ENCODE assay signal across 8 cellular contexts in the genomic region with DNA sequence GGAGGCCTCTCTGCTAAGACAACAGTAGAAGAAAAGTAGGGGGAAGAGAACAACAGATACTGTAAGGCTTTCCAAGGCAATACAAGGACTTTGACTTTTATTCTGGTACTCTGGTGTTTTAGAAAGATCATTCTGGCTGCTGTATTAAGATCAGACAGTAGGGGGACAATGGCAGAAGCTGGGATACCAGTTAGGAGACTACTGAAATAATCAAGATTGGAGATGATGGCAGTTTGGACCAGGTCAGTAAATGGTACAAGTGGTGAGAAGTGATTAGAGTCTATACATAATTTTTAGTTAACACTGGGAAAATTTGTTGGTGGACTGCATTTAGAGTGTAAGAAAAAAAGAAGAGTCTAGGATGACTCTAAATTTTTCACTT.
DNase-seq lines count a peak whose midpoint lies in the region; ATAC-seq and TF ChIP-seq lines count a peak whose summit lies in the region.

No MANE protein-coding gene starts in this region.

- H4K20me1 ChIP-seq in GM23338 (replicated peaks; ENCODE audit: insufficient read depth) (no peaks in the 10 kb centered on the region), OCI-LY3 (ENCODE audit: insufficient read depth, low read length) (peaks cover 2% of the 10 kb centered on the region; the same call in 1 of the 2 replicates)

- H3K79me2 ChIP-seq in GM23338 (replicated peaks; ENCODE audit: insufficient read depth) (no peaks in the 10 kb centered on the region), OCI-LY3 (ENCODE audit: low read length) (no peaks in the 10 kb centered on the region)

- no peak overlapping the region for H3K4me3 ChIP-seq in GM23338
- no peak overlapping the region for H3K4me3 ChIP-seq in OCI-LY3 (ENCODE audit: low read length)

- no peaks in the 10 kb centered on the region for H3F3A ChIP-seq in GM23338 (replicated peaks; ENCODE audit: low read depth)

- H3K36me3 ChIP-seq in GM23338 (ENCODE audit: insufficient read depth) (no peaks in the 10 kb centered on the region; the same call in 1 of the 2 replicates), OCI-LY3 (replicated peaks; ENCODE audit: low read depth, low read length) (peaks cover 10% of the 10 kb centered on the region)

- no peak overlapping the region for H2AFZ ChIP-seq in GM23338
- no peak overlapping the region for H2AFZ ChIP-seq in OCI-LY3 (ENCODE audit: low read depth, low read length)

- peak; percentile 58 for ATAC-seq in GM23338
- peak; percentile 31 for ATAC-seq in esophagus mucosa
- no peak for ATAC-seq in GM21723 (IDR thresholded peaks at IDR 0.05; ENCODE audit: unreplicated experiment)

- H3K27ac ChIP-seq in GM23338 (ENCODE audit: low read depth), result no peak overlapping the region
- H3K27ac ChIP-seq in OCI-LY3 (ENCODE audit: low read length), result no peak overlapping the region

- DNase-seq in COLO829 (ENCODE audit: low spot score), result peak; percentile 24
- peak; percentile 65 for DNase-seq in GM23338 (ENCODE audit: low spot score)
- peak; percentile 13 for DNase-seq in smooth muscle cell of the brain vasculature (ENCODE audit: low read depth, low spot score)
- no peak for DNase-seq in NCI-H2196 treated with DMSO at 0.1 percent for 48 hours (lab: John Stamatoyannopoulos, UW; ENCODE audit: unreplicated experiment)
- DNase-seq in Ammon's horn (ENCODE audit: low spot score), result no peak

- peaks cover 13% of the 10 kb centered on the region for H3K36me3 Mint-ChIP-seq in GM23338 (ENCODE audit: low read depth)

- no peaks in the 10 kb centered on the region for H3K27me3 Mint-ChIP-seq in GM23338 (ENCODE audit: insufficient read depth, low read depth, poor library complexity)

- no peak overlapping the region for H3K27ac Mint-ChIP-seq in GM23338

- H3K27me3 ChIP-seq in GM23338 (ENCODE audit: insufficient read depth) (no peaks in the 10 kb centered on the region), OCI-LY3 (ENCODE audit: low read depth, low read length) (no peaks in the 10 kb centered on the region)

- TF ChIP-seq CTCF in GM23338 (conservative IDR thresholded peaks at IDR 0.05; ENCODE audit: low read depth in 2 of 2) (peak; percentile 34 to 61), OCI-LY3 (IDR thresholded peaks at IDR 0.05; ENCODE audit: low read depth, low read length) (peak; percentile 40)

- H3K4me2 ChIP-seq in GM23338 (no peak overlapping the region), OCI-LY3 (ENCODE audit: low read length) (no peak overlapping the region)

- no peak overlapping the region for H3K9ac ChIP-seq in OCI-LY3 (ENCODE audit: low read length)

- no peaks in the 10 kb centered on the region for H3K9me2 ChIP-seq in GM23338 (ENCODE audit: insufficient read depth)

- no peaks in the 10 kb centered on the region for H3K4me1 Mint-ChIP-seq in GM23338

- no peaks in the 10 kb centered on the region for H3K9me3 ChIP-seq in OCI-LY3 (ENCODE audit: insufficient read depth, low read length)

- no peaks in the 10 kb centered on the region for H3K9me3 Mint-ChIP-seq in GM23338

- H3K4me1 ChIP-seq in GM23338 (ENCODE audit: insufficient read depth) (no peaks in the 10 kb centered on the region), OCI-LY3 (ENCODE audit: low read length) (peaks cover 6% of the 10 kb centered on the region; the same call in 1 of the 2 replicates)

- no peak overlapping the region for H3K4me3 Mint-ChIP-seq in GM23338

TF ChIP-seq in GM23338, 12 proteins besides CTCF, POLR2A, EP300 and RAD21:
- no peak for TF ChIP-seq REST (IDR thresholded peaks at IDR 0.05; ENCODE audit: unreplicated experiment)

Comparison
In these comparisons a context has a peak if more than half of its experiments do, and no peak if none do; other contexts are left out.
1. DNase-seq: peak in COLO829 (single experiment), GM23338 (single experiment) and smooth muscle cell of the brain vasculature (single experiment); none in NCI-H2196 treated with DMSO at 0.1 percent for 48 hours (single experiment) and Ammon's horn (single experiment).